Comparison of ENCODE assay signal across 1 cellular context in the genomic region with DNA sequence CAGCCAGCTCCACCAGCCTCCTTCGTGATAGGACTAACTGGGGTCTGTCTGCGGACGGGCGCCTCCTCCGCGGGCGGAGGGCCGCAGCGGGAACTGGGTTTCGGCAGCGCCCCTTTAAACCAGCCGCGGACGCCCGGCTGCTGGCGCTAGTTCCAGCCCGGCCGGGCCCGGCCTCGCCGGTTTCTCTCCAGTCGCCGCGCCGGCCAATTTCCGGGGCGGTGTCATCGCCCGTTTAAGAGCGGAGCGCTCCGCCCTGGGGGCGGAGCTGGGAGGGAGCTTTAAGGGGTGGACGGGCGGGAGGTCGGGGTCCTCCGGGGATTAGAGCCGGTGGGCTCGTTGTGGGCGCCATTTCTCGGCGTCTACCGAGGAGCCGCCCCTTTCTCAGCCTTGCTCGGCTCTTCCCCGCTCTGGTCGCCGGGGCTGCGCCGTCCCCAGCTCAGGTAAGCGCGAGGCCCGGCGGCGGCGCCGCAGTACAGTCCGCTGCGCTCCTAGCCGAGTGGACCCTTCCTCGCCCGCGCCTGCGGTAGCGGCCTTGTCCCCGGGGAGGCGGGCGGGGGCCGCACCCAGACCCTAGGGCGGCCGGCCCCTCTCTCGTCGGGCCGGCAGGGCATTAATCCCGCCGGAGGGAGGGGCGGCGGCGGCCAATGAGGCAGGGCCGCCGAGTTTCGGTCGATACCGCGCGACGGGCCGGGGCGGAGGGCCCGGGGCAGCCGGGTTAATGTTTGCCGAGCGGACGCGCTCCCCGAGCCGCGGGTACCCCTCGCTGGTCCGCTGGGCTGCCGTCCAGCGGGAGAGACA.
TF ChIP-seq lines count a peak whose summit lies in the region.

A gene (plus strand): TSS at position 307 of the 798 bp plus-strand sequence. CDS start 6,008 bp downstream, outside the sequence.

TF ChIP-seq in K562, 482 proteins besides CTCF, POLR2A, EP300 and RAD21 (continued from another document and continues in another):
- TF ChIP-seq, protein P1, sequence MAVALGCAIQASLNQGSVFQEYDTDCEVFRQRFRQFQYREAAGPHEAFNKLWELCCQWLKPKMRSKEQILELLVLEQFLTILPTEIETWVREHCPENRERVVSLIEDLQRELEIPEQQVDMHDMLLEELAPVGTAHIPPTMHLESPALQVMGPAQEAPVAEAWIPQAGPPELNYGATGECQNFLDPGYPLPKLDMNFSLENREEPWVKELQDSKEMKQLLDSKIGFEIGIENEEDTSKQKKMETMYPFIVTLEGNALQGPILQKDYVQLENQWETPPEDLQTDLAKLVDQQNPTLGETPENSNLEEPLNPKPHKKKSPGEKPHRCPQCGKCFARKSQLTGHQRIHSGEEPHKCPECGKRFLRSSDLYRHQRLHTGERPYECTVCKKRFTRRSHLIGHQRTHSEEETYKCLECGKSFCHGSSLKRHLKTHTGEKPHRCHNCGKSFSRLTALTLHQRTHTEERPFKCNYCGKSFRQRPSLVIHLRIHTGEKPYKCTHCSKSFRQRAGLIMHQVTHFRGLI (CRISPR knock-in tag; IDR thresholded peaks at IDR 0.05): no peak
- TF ChIP-seq, protein P2, sequence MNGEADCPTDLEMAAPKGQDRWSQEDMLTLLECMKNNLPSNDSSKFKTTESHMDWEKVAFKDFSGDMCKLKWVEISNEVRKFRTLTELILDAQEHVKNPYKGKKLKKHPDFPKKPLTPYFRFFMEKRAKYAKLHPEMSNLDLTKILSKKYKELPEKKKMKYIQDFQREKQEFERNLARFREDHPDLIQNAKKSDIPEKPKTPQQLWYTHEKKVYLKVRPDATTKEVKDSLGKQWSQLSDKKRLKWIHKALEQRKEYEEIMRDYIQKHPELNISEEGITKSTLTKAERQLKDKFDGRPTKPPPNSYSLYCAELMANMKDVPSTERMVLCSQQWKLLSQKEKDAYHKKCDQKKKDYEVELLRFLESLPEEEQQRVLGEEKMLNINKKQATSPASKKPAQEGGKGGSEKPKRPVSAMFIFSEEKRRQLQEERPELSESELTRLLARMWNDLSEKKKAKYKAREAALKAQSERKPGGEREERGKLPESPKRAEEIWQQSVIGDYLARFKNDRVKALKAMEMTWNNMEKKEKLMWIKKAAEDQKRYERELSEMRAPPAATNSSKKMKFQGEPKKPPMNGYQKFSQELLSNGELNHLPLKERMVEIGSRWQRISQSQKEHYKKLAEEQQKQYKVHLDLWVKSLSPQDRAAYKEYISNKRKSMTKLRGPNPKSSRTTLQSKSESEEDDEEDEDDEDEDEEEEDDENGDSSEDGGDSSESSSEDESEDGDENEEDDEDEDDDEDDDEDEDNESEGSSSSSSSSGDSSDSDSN (IDR thresholded peaks at IDR 0.05; ENCODE audit: borderline replicate concordance in 1 of 2, low read depth in 2 of 2, low read length in 2 of 2): peak; percentile 100
- TF ChIP-seq ZNF274 (IDR thresholded peaks at IDR 0.05; ENCODE audit: borderline replicate concordance, low read depth, low read length) (no peak), TFAM (CRISPR knock-in tag; conservative IDR thresholded peaks at IDR 0.05) (no peak), CEBPG (CRISPR knock-in tag; IDR thresholded peaks at IDR 0.05) (no peak), CEBPG (tag; conservative IDR thresholded peaks at IDR 0.05 in 1 of 2, IDR thresholded peaks at IDR 0.05 in 1 of 2) (no peak), MCM3 (IDR thresholded peaks at IDR 0.05) (no peak), SMARCA4 (IDR thresholded peaks at IDR 0.05) (no peak), ELF4 (CRISPR knock-in tag; IDR thresholded peaks at IDR 0.05) (0 out of 2 replicates have a peak, but pooled peaks have one; percentile 19), FOXM1 (IDR thresholded peaks at IDR 0.05; ENCODE audit: low read depth) (peak; percentile 92), FOXM1 (CRISPR knock-in tag; IDR thresholded peaks at IDR 0.05; ENCODE audit: low read depth) (peak; percentile 92), SMAD4 (CRISPR knock-in tag; conservative IDR thresholded peaks at IDR 0.05) (peak; percentile 72), NFIC (IDR thresholded peaks at IDR 0.05) (peak; percentile 4; the same call in 1 of the 2 replicates), SP1 (CRISPR knock-in tag; IDR thresholded peaks at IDR 0.05) (peak; percentile 72; the same call in 1 of the 2 replicates), ZNF282 (CRISPR knock-in tag; IDR thresholded peaks at IDR 0.05) (peak; percentile 82; the same call in 1 of the 2 replicates), ZBTB1 (CRISPR knock-in tag; IDR thresholded peaks at IDR 0.05; ENCODE audit: borderline replicate concordance, low read depth) (peak; percentile 76), BMI1 (IDR thresholded peaks at IDR 0.05; ENCODE audit: low read length) (no peak), SAFB (IDR thresholded peaks at IDR 0.05; ENCODE audit: borderline replicate concordance, low read depth, low read length) (no peak), JUND (IDR thresholded peaks at IDR 0.05; ENCODE audit: borderline replicate concordance, low read depth, low read length) (peak; percentile 74), JUND (tag; IDR thresholded peaks at IDR 0.05; ENCODE audit: borderline replicate concordance, low read depth, low read length) (no peak; the same call in 2 of the 3 replicates), THRAP3 (IDR thresholded peaks at IDR 0.05; ENCODE audit: borderline replicate concordance) (no peak), GTF2E2 (tag; IDR thresholded peaks at IDR 0.05) (0 out of 2 replicates have a peak, but pooled peaks have one; percentile 62), MCM5 (IDR thresholded peaks at IDR 0.05; ENCODE audit: low read depth) (no peak)
- TF ChIP-seq, protein P3, sequence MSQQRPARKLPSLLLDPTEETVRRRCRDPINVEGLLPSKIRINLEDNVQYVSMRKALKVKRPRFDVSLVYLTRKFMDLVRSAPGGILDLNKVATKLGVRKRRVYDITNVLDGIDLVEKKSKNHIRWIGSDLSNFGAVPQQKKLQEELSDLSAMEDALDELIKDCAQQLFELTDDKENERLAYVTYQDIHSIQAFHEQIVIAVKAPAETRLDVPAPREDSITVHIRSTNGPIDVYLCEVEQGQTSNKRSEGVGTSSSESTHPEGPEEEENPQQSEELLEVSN (IDR thresholded peaks at IDR 0.05; ENCODE audit: borderline replicate concordance in 1 of 2, extremely low read depth in 1 of 2, insufficient read depth in 1 of 2, insufficient read length in 1 of 2, low read depth in 1 of 2, low read length in 1 of 2, poor library complexity in 1 of 2, severe bottlenecking in 1 of 2): peak; percentile 94 to 99
- TF ChIP-seq, protein P4, sequence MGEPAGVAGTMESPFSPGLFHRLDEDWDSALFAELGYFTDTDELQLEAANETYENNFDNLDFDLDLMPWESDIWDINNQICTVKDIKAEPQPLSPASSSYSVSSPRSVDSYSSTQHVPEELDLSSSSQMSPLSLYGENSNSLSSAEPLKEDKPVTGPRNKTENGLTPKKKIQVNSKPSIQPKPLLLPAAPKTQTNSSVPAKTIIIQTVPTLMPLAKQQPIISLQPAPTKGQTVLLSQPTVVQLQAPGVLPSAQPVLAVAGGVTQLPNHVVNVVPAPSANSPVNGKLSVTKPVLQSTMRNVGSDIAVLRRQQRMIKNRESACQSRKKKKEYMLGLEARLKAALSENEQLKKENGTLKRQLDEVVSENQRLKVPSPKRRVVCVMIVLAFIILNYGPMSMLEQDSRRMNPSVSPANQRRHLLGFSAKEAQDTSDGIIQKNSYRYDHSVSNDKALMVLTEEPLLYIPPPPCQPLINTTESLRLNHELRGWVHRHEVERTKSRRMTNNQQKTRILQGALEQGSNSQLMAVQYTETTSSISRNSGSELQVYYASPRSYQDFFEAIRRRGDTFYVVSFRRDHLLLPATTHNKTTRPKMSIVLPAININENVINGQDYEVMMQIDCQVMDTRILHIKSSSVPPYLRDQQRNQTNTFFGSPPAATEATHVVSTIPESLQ (CRISPR knock-in tag; IDR thresholded peaks at IDR 0.05): peak; percentile 95
- TF ChIP-seq, protein P5, sequence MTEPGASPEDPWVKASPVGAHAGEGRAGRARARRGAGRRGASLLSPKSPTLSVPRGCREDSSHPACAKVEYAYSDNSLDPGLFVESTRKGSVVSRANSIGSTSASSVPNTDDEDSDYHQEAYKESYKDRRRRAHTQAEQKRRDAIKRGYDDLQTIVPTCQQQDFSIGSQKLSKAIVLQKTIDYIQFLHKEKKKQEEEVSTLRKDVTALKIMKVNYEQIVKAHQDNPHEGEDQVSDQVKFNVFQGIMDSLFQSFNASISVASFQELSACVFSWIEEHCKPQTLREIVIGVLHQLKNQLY (CRISPR knock-in tag; conservative IDR thresholded peaks at IDR 0.05): 0 out of 4 replicates have a peak, but pooled peaks of 1 of the 2 experiments have one; percentile 80
- TF ChIP-seq, protein P6, sequence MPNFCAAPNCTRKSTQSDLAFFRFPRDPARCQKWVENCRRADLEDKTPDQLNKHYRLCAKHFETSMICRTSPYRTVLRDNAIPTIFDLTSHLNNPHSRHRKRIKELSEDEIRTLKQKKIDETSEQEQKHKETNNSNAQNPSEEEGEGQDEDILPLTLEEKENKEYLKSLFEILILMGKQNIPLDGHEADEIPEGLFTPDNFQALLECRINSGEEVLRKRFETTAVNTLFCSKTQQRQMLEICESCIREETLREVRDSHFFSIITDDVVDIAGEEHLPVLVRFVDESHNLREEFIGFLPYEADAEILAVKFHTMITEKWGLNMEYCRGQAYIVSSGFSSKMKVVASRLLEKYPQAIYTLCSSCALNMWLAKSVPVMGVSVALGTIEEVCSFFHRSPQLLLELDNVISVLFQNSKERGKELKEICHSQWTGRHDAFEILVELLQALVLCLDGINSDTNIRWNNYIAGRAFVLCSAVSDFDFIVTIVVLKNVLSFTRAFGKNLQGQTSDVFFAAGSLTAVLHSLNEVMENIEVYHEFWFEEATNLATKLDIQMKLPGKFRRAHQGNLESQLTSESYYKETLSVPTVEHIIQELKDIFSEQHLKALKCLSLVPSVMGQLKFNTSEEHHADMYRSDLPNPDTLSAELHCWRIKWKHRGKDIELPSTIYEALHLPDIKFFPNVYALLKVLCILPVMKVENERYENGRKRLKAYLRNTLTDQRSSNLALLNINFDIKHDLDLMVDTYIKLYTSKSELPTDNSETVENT (CRISPR knock-in tag; IDR thresholded peaks at IDR 0.05): 0 out of 2 replicates have a peak, but pooled peaks have one; percentile 6
- TF ChIP-seq, protein P7, sequence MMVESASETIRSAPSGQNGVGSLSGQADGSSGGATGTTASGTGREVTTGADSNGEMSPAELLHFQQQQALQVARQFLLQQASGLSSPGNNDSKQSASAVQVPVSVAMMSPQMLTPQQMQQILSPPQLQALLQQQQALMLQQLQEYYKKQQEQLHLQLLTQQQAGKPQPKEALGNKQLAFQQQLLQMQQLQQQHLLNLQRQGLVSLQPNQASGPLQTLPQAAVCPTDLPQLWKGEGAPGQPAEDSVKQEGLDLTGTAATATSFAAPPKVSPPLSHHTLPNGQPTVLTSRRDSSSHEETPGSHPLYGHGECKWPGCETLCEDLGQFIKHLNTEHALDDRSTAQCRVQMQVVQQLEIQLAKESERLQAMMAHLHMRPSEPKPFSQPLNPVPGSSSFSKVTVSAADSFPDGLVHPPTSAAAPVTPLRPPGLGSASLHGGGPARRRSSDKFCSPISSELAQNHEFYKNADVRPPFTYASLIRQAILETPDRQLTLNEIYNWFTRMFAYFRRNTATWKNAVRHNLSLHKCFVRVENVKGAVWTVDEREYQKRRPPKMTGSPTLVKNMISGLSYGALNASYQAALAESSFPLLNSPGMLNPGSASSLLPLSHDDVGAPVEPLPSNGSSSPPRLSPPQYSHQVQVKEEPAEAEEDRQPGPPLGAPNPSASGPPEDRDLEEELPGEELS (CRISPR knock-in tag; IDR thresholded peaks at IDR 0.05; ENCODE audit: borderline replicate concordance): peak; percentile 90
- TF ChIP-seq, protein P8, sequence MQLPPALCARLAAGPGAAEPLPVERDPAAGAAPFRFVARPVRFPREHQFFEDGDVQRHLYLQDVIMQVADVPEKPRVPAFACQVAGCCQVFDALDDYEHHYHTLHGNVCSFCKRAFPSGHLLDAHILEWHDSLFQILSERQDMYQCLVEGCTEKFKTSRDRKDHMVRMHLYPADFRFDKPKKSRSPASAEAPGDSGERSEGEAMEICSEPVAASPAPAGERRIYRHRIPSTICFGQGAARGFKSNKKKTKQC (CRISPR knock-in tag; IDR thresholded peaks at IDR 0.05): peak; percentile 99
- TF ChIP-seq, protein P9, sequence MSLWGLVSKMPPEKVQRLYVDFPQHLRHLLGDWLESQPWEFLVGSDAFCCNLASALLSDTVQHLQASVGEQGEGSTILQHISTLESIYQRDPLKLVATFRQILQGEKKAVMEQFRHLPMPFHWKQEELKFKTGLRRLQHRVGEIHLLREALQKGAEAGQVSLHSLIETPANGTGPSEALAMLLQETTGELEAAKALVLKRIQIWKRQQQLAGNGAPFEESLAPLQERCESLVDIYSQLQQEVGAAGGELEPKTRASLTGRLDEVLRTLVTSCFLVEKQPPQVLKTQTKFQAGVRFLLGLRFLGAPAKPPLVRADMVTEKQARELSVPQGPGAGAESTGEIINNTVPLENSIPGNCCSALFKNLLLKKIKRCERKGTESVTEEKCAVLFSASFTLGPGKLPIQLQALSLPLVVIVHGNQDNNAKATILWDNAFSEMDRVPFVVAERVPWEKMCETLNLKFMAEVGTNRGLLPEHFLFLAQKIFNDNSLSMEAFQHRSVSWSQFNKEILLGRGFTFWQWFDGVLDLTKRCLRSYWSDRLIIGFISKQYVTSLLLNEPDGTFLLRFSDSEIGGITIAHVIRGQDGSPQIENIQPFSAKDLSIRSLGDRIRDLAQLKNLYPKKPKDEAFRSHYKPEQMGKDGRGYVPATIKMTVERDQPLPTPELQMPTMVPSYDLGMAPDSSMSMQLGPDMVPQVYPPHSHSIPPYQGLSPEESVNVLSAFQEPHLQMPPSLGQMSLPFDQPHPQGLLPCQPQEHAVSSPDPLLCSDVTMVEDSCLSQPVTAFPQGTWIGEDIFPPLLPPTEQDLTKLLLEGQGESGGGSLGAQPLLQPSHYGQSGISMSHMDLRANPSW (CRISPR knock-in tag; IDR thresholded peaks at IDR 0.05): no peak
- TF ChIP-seq, protein P10, sequence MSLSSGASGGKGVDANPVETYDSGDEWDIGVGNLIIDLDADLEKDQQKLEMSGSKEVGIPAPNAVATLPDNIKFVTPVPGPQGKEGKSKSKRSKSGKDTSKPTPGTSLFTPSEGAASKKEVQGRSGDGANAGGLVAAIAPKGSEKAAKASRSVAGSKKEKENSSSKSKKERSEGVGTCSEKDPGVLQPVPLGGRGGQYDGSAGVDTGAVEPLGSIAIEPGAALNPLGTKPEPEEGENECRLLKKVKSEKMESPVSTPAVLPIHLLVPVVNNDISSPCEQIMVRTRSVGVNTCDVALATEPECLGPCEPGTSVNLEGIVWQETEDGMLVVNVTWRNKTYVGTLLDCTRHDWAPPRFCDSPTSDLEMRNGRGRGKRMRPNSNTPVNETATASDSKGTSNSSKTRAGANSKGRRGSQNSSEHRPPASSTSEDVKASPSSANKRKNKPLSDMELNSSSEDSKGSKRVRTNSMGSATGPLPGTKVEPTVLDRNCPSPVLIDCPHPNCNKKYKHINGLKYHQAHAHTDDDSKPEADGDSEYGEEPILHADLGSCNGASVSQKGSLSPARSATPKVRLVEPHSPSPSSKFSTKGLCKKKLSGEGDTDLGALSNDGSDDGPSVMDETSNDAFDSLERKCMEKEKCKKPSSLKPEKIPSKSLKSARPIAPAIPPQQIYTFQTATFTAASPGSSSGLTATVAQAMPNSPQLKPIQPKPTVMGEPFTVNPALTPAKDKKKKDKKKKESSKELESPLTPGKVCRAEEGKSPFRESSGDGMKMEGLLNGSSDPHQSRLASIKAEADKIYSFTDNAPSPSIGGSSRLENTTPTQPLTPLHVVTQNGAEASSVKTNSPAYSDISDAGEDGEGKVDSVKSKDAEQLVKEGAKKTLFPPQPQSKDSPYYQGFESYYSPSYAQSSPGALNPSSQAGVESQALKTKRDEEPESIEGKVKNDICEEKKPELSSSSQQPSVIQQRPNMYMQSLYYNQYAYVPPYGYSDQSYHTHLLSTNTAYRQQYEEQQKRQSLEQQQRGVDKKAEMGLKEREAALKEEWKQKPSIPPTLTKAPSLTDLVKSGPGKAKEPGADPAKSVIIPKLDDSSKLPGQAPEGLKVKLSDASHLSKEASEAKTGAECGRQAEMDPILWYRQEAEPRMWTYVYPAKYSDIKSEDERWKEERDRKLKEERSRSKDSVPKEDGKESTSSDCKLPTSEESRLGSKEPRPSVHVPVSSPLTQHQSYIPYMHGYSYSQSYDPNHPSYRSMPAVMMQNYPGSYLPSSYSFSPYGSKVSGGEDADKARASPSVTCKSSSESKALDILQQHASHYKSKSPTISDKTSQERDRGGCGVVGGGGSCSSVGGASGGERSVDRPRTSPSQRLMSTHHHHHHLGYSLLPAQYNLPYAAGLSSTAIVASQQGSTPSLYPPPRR (CRISPR knock-in tag; IDR thresholded peaks at IDR 0.05; ENCODE audit: borderline replicate concordance): no peak
